Comparison of ENCODE assay signal across 1 cellular context in genomic region chr22:21101877-21102638, GRCh38.
TF ChIP-seq lines count a peak whose summit lies in the region.

No MANE protein-coding gene starts in this region.

TF ChIP-seq in HEK293, 187 proteins besides CTCF, POLR2A, EP300 and RAD21 (continued from another document):
- TF ChIP-seq ZBTB6 (tag by site-specific recombination; IDR thresholded peaks at IDR 0.05) (peak; percentile 45; the same call in 1 of the 2 replicates), ZNF341 (tag by site-specific recombination; IDR thresholded peaks at IDR 0.05; ENCODE audit: low read depth) (no peak), ZNF112 (tag by site-specific recombination; IDR thresholded peaks at IDR 0.05) (no peak), ZNF398 (tag by site-specific recombination; IDR thresholded peaks at IDR 0.05) (no peak), ZNF121 (tag by site-specific recombination; IDR thresholded peaks at IDR 0.05) (0 out of 2 replicates have a peak, but pooled peaks have one; percentile 3), ZNF391 (tag by site-specific recombination; IDR thresholded peaks at IDR 0.05; ENCODE audit: borderline replicate concordance, low read depth) (no peak), ZNF24 (tag by site-specific recombination; IDR thresholded peaks at IDR 0.05) (no peak), SP7 (tag by site-specific recombination; IDR thresholded peaks at IDR 0.05) (0 out of 2 replicates have a peak, but pooled peaks have one; percentile 9), ZNF184 (tag by site-specific recombination; IDR thresholded peaks at IDR 0.05) (no peak), ZNF654 (tag by site-specific recombination; IDR thresholded peaks at IDR 0.05; ENCODE audit: low read depth) (no peak), ZNF529 (tag by site-specific recombination; IDR thresholded peaks at IDR 0.05; ENCODE audit: insufficient replicate concordance) (no peak), YY2 (tag by site-specific recombination; IDR thresholded peaks at IDR 0.05) (no peak), ZNF513 (tag by site-specific recombination; IDR thresholded peaks at IDR 0.05) (no peak), ZNF362 (tag by site-specific recombination; IDR thresholded peaks at IDR 0.05) (0 out of 2 replicates have a peak, but pooled peaks have one; percentile 1), SP3 (tag by site-specific recombination; IDR thresholded peaks at IDR 0.05) (no peak), ZBTB21 (tag by site-specific recombination; IDR thresholded peaks at IDR 0.05) (no peak), KLF16 (tag by site-specific recombination; IDR thresholded peaks at IDR 0.05) (no peak), PRDM1 (tag by site-specific recombination; IDR thresholded peaks at IDR 0.05) (no peak), ZNF223 (tag by site-specific recombination; IDR thresholded peaks at IDR 0.05) (no peak)
